In genomic region chr11:126839496-126839895, GRCh38 we compare ENCODE assay signal across 21 cellular contexts.
DNase-seq lines count a peak whose midpoint lies in the region; ATAC-seq and TF ChIP-seq lines count a peak whose summit lies in the region.
"Had no signal": no experiment of that assay in that cellular context is flagged by ENCODE, and none has a peak within 500 bp of the region (broad histone marks: within the 10 kb centered on the region; RNA-seq: fewer than 3 reads in every experiment).

No MANE protein-coding gene starts in this region.

- H3K36me3 ChIP-seq in IMR-90 (ENCODE audit: control insufficient read depth, insufficient read depth, low read length) (no peaks in the 10 kb centered on the region), SK-N-SH (replicated peaks in 1 of 2; ENCODE audit: control insufficient read depth in 1 of 2, insufficient read depth in 2 of 2, low read length in 1 of 2) (no peaks in the 10 kb centered on the region), mesendoderm (ENCODE audit: control insufficient read depth, insufficient read depth, low read length) (no peaks in the 10 kb centered on the region)
- H3K36me3 ChIP-seq: tibial artery had no signal

- TF ChIP-seq CTCF in IMR-90 (conservative IDR thresholded peaks at IDR 0.05; ENCODE audit: low read depth, low read length) (no peak), SK-N-SH (IDR thresholded peaks at IDR 0.05) (no peak)

- TF ChIP-seq POLR2A in IMR-90 (IDR thresholded peaks at IDR 0.05; ENCODE audit: low read depth, low read length), result no peak

- peaks cover 6% of the 10 kb centered on the region for H3K4me1 ChIP-seq in IMR-90 (ENCODE audit: control insufficient read depth, insufficient read depth, low read length)
- peaks cover 4 to 37% of the 10 kb centered on the region in 2 experiments for H3K4me1 ChIP-seq in SK-N-SH (ENCODE audit: control insufficient read depth in 1 of 2, insufficient read depth in 2 of 2, low read depth in 1 of 2, low read length in 1 of 2)
- H3K4me1 ChIP-seq in mesendoderm (ENCODE audit: control insufficient read depth, low read depth, low read length), result no peaks in the 10 kb centered on the region
- H3K4me1 ChIP-seq: foreskin keratinocyte, parathyroid adenoma, tibial artery had no signal

- H3K27me3 ChIP-seq in IMR-90 (ENCODE audit: control insufficient read depth, insufficient read depth, low read length) (no peaks in the 10 kb centered on the region), SK-N-SH (ENCODE audit: insufficient read depth) (no peaks in the 10 kb centered on the region), mesendoderm (ENCODE audit: insufficient read depth, low read length, poor library complexity) (no peaks in the 10 kb centered on the region)
- H3K27me3 ChIP-seq: foreskin keratinocyte, tibial artery had no signal

- peaks cover 8% of the 10 kb centered on the region for H3K9me1 ChIP-seq in IMR-90 (ENCODE audit: insufficient read depth, low read length)

- no peak overlapping the region for H3K18ac ChIP-seq in IMR-90 (ENCODE audit: low read depth, low read length)
- H3K18ac ChIP-seq in mesendoderm (ENCODE audit: low read length), result no peak overlapping the region

- no peak overlapping the region for H3K4me2 ChIP-seq in IMR-90 (ENCODE audit: low read depth, low read length)
- peak overlapping the region; percentile 58; the same call in 1 of the 2 replicates for H3K4me2 ChIP-seq in SK-N-SH
- H3K4me2 ChIP-seq in mesendoderm (ENCODE audit: low read length), result no peak overlapping the region

- ATAC-seq in IMR-90 (ENCODE audit: low read depth) (no peak), GM19397 (IDR thresholded peaks at IDR 0.05; ENCODE audit: unreplicated experiment) (no peak), GM18868 (IDR thresholded peaks at IDR 0.05; ENCODE audit: unreplicated experiment) (no peak)
- ATAC-seq: activated CD4-positive, CD25-positive, alpha-beta regulatory T cell treated with anti-CD3 and anti-CD28 coated beads, Interleukin-2, amount 50 U/mL, for 24 hours; foreskin keratinocyte; naive thymus-derived CD8-positive, alpha-beta T cell had no signal

- no peak overlapping the region for H3K4me3 ChIP-seq in IMR-90 (ENCODE audit: insufficient read depth, low read depth, low read length)
- no peak overlapping the region for H3K4me3 ChIP-seq in SK-N-SH (ENCODE audit: low read depth in 2 of 2, low read length in 1 of 2)
- H3K4me3 ChIP-seq in mesendoderm (ENCODE audit: low read length), result no peak overlapping the region
- H3K4me3 ChIP-seq: tibial artery had no signal

- H4K5ac ChIP-seq in IMR-90 (ENCODE audit: low read depth, low read length) (no peak overlapping the region), mesendoderm (ENCODE audit: low read length) (no peak overlapping the region)

- CTCF ChIA-PET in IMR-90 (lab: Yijun Ruan, JAX) (interaction anchor here (1.3 kb wide), 1 partner anchor 49 kb away, joined by 4 read pairs; no protein-coding TSS in a partner anchor), SK-N-SH (lab: Yijun Ruan, JAX) (no interaction called here)

- H3K27ac ChIP-seq in IMR-90 (ENCODE audit: insufficient read depth, low read length) (no peak overlapping the region), SK-N-SH (ENCODE audit: low read depth in 2 of 2, low read length in 1 of 2) (peak overlapping the region in 1 of 2 experiments; percentile 89; a peak in 2 of 4 replicates), substantia nigra (ENCODE audit: low read depth, low read length, poor library complexity, severe bottlenecking) (peak overlapping the region; percentile 43), mesendoderm (ENCODE audit: low read depth, low read length) (no peak overlapping the region)
- H3K27ac ChIP-seq: foreskin keratinocyte, parathyroid adenoma, tibial artery had no signal

- no peaks in the 10 kb centered on the region for H4K20me1 ChIP-seq in IMR-90 (ENCODE audit: insufficient read depth, low read length)
- H4K20me1 ChIP-seq in SK-N-SH (ENCODE audit: insufficient read depth), result no peaks in the 10 kb centered on the region

- H2BK120ac ChIP-seq in IMR-90 (ENCODE audit: low read depth, low read length) (no peak overlapping the region), mesendoderm (ENCODE audit: low read depth, low read length) (no peak overlapping the region)

- DNase-seq in IMR-90 (no peak), SK-N-SH (no peak), head of caudate nucleus (peak in 24 of 42 donors; percentile 11 to 81 (median 43)), substantia nigra (lab: John Stamatoyannopoulos, UW) (peak in 13 of 49 donors; percentile 11 to 54 (median 22)), mesendoderm (no peak)
- DNase-seq: activated naive CD4-positive, alpha-beta T cell treated with anti-CD3 and anti-CD28 coated beads for 36 hours; activated T-cell treated with anti-CD3 and anti-CD28 coated beads, Interleukin-2, amount 50 U/mL, for 24 hours; central memory CD4-positive, alpha-beta T cell; foreskin keratinocyte; H7; naive thymus-derived CD8-positive, alpha-beta T cell; NCI-H1417 treated with DMSO at 0.1 percent for 48 hours; NCI-H2171; NCI-H774; stimulated activated CD4-positive, alpha-beta T cell treated with anti-CD3 and anti-CD28 coated beads, Interleukin-2, amount 100 ng/mL, for 24 hours; stimulated activated naive CD4-positive, alpha-beta T cell; tibial artery had no signal

- H2BK15ac ChIP-seq in IMR-90 (ENCODE audit: low read depth, low read length) (no peak overlapping the region), mesendoderm (replicated peaks; ENCODE audit: low read depth) (no peak overlapping the region)

- H2AFZ ChIP-seq in IMR-90 (replicated peaks; ENCODE audit: low read length, poor library complexity) (no peak overlapping the region), SK-N-SH (ENCODE audit: low read depth) (no peak overlapping the region)
- H2AFZ ChIP-seq: parathyroid adenoma had no signal

- H2BK20ac ChIP-seq in IMR-90 (ENCODE audit: low read depth, low read length), result no peak overlapping the region

- no peak overlapping the region for H2AK5ac ChIP-seq in IMR-90 (ENCODE audit: low read depth, low read length)
- H2AK5ac ChIP-seq in mesendoderm (ENCODE audit: low read length), result no peak overlapping the region

- H3K4ac ChIP-seq in IMR-90 (ENCODE audit: low read depth, low read length) (no peak overlapping the region), mesendoderm (ENCODE audit: low read depth, low read length) (no peak overlapping the region)

- H3K79me2 ChIP-seq in SK-N-SH (ENCODE audit: insufficient read depth) (no peaks in the 10 kb centered on the region), mesendoderm (ENCODE audit: control insufficient read depth, insufficient read depth, low read length) (no peaks in the 10 kb centered on the region)
- H3K79me2 ChIP-seq: parathyroid adenoma had no signal

- POLR2A ChIA-PET in IMR-90 (lab: Charles Lee; ENCODE audit: unreplicated experiment), result no interaction called here
- POLR2A ChIA-PET in SK-N-SH (lab: Yijun Ruan, JAX), result no interaction called here

- intact Hi-C loops in IMR-90 (cut with micrococcal nuclease) (no loop called here), head of caudate nucleus (cut with DNase I) (no loop called here)

- TF ChIP-seq RAD21 in IMR-90 (IDR thresholded peaks at IDR 0.05; ENCODE audit: low read length), result no peak
- TF ChIP-seq RAD21 in SK-N-SH (IDR thresholded peaks at IDR 0.05; ENCODE audit: low read length), result no peak

- TF ChIP-seq EP300 in SK-N-SH (IDR thresholded peaks at IDR 0.05; ENCODE audit: borderline replicate concordance in 1 of 2, low read depth in 1 of 2, low read length in 1 of 2), result peak in 1 of 2 experiments; percentile 42; a peak in 1 of 4 replicates

- H3K56ac ChIP-seq in IMR-90 (ENCODE audit: extremely low read depth, insufficient read depth, low read length) (no peak overlapping the region), mesendoderm (ENCODE audit: low read length) (no peak overlapping the region)

- H3K79me1 ChIP-seq in IMR-90 (ENCODE audit: low read depth in 1 of 2, low read length in 2 of 2) (peaks cover 10 to 15% of the 10 kb centered on the region in 2 experiments; a peak in 2 of 4 replicates), mesendoderm (ENCODE audit: low read length) (no peaks in the 10 kb centered on the region)

- WGBS in IMR-90 (ENCODE audit: extremely low coverage in 2 of 2, insufficient read length in 1 of 2), 2 experiments, result no CpG with 5 or more reads among the region's 7 CpGs
- 66% methylated on average over 7 of the region's 7 CpGs for WGBS in SK-N-SH (ENCODE audit: low lambda C conversion rate)
- WGBS in mesendoderm (ENCODE audit: extremely low coverage, insufficient coverage, low lambda C conversion rate), result no CpG with 5 or more reads among the region's 7 CpGs

- in situ Hi-C loops in IMR-90 (cut with MboI; ENCODE audit: low sequenced_read_pairs), result no loop called here

- no peak overlapping the region for H2BK5ac ChIP-seq in IMR-90 (ENCODE audit: low read depth, low read length, poor library complexity, severe bottlenecking)
- H2BK5ac ChIP-seq in mesendoderm (ENCODE audit: low read length), result no peak overlapping the region

- no peaks in the 10 kb centered on the region for H3K9me2 ChIP-seq in SK-N-SH

- H2AK9ac ChIP-seq in IMR-90 (replicated peaks; ENCODE audit: low read depth, low read length, poor library complexity), result no peak overlapping the region

- H4K91ac ChIP-seq in IMR-90 (ENCODE audit: insufficient read depth, low read depth, low read length), result no peak overlapping the region

- H3K14ac ChIP-seq in IMR-90 (replicated peaks; ENCODE audit: low read depth, low read length), result no peak overlapping the region

- peaks cover 33% of the 10 kb centered on the region for H3F3A ChIP-seq in SK-N-SH (replicated peaks; ENCODE audit: insufficient read depth)

- no TSS peak for BruUV-seq in IMR-90 (replicated peaks; lab: Mats Ljungman, UMichigan)

- no peak overlapping the region for H3K9ac ChIP-seq in IMR-90 (ENCODE audit: low read depth, low read length)
- no peak overlapping the region; the same call in 1 of the 2 replicates for H3K9ac ChIP-seq in SK-N-SH
- H3K9ac ChIP-seq in mesendoderm (ENCODE audit: low read length), result no peak overlapping the region
- H3K9ac ChIP-seq: parathyroid adenoma had no signal

- dilution Hi-C loops in IMR-90 (cut with HindIII; ENCODE audit: low sequenced_read_pairs, unreplicated experiment), result no loop called here

- no peak overlapping the region for H4K8ac ChIP-seq in IMR-90 (ENCODE audit: low read depth in 2 of 2, low read length in 2 of 2)
- no peak overlapping the region for H4K8ac ChIP-seq in mesendoderm (ENCODE audit: low read depth, low read length)

- H3K9me3 ChIP-seq in IMR-90 (ENCODE audit: control insufficient read depth, insufficient read depth, low read length) (no peaks in the 10 kb centered on the region), SK-N-SH (no peaks in the 10 kb centered on the region)
- H3K9me3 ChIP-seq: tibial artery had no signal

- H3K23ac ChIP-seq in IMR-90 (ENCODE audit: low read depth, low read length) (no peak overlapping the region), mesendoderm (ENCODE audit: low read length) (no peak overlapping the region)

TF ChIP-seq in SK-N-SH, 30 proteins besides CTCF, POLR2A, EP300 and RAD21 (continues in another document):
- TF ChIP-seq SMC3 (IDR thresholded peaks at IDR 0.05; ENCODE audit: low read depth, low read length), result no peak
- no peak for TF ChIP-seq NFIC (IDR thresholded peaks at IDR 0.05; ENCODE audit: borderline replicate concordance)
- 0 out of 2 replicates have a peak, but pooled peaks have one; percentile 38 for TF ChIP-seq TCF12 (IDR thresholded peaks at IDR 0.05)
- TF ChIP-seq EZH2phosphoT487 (IDR thresholded peaks at IDR 0.05; ENCODE audit: borderline replicate concordance, low read depth), result no peak
- TF ChIP-seq SIN3A (IDR thresholded peaks at IDR 0.05; ENCODE audit: borderline replicate concordance, low read depth, low read length), result no peak
- TF ChIP-seq YY1 (IDR thresholded peaks at IDR 0.05; ENCODE audit: low read depth), result no peak

Comparison
In these comparisons a context has a peak if more than half of its experiments do, and no peak if none do; other contexts are left out.
1. DNase-seq: peak in head of caudate nucleus (24 of 42); none in IMR-90 (single experiment), SK-N-SH (single experiment) and mesendoderm (single experiment).